ENCODE assay signal across 16 cellular contexts in genomic region chr19:38710416-38710702, GRCh38. TPM values are rescaled to one million over a fixed set of nuclear protein-coding genes. Genes with fewer than 3 reads are reported as not detected.
A peak's percentile ranks its signal among the peaks of the same experiment; 100 is the strongest.
DNase-seq lines count a peak whose midpoint lies in the region; ATAC-seq and TF ChIP-seq lines count a peak whose summit lies in the region.
"Had no signal": no experiment of that assay in that cellular context is flagged by ENCODE, and none has a peak within 500 bp of the region (broad histone marks: within the 10 kb centered on the region; RNA-seq: fewer than 3 reads in every experiment).

No MANE protein-coding gene starts in this region.

- H3K4me1 ChIP-seq in esophagus squamous epithelium (peaks cover 33 to 88% (median 64%) of the 10 kb centered on the region in 3 donors), sigmoid colon (peaks cover 0 to 100% (median 85%) of the 10 kb centered on the region in 4 donors), A673 (ENCODE audit: insufficient read depth, low read length, poor library complexity, severe bottlenecking) (no peaks in the 10 kb centered on the region), SJCRH30 (peaks cover 28% of the 10 kb centered on the region)

- no peaks in the 10 kb centered on the region for H3K9me3 Mint-ChIP-seq in Calu3 (ENCODE audit: low read depth, unreplicated experiment)
- H3K9me3 Mint-ChIP-seq: CD8-positive, alpha-beta memory T cell had no signal

- H3K9me3 ChIP-seq in T-helper 17 cell (ENCODE audit: control insufficient read depth, low read length, poor library complexity, severe bottlenecking) (no peaks in the 10 kb centered on the region), esophagus squamous epithelium (no peaks in the 10 kb centered on the region), sigmoid colon (no peaks in the 10 kb centered on the region), A673 (ENCODE audit: low read depth, low read length, poor library complexity, severe bottlenecking) (no peaks in the 10 kb centered on the region), SJCRH30 (replicated peaks) (no peaks in the 10 kb centered on the region)
- H3K9me3 ChIP-seq: neutrophil had no signal

- BruUV-seq in Calu3 (replicated peaks; lab: Mats Ljungman, UMichigan) (no TSS peak), A673 (replicated peaks; lab: Mats Ljungman, UMichigan) (no TSS peak)

- DNase-seq in Calu3 (no peak), T-helper 17 cell (no peak), esophagus squamous epithelium (lab: John Stamatoyannopoulos, UW) (no peak), sigmoid colon (no peak), A673 (ENCODE audit: low spot score) (no peak), NOMO-1 (lab: John Stamatoyannopoulos, UW; ENCODE audit: unreplicated experiment in 2 of 2) (no peak), COLO829 (ENCODE audit: low spot score) (no peak), SJCRH30 (no peak)
- DNase-seq: activated gamma-delta T cell; CD8-positive, alpha-beta memory T cell; foreskin fibroblast; left colon; NCI-H1694 had no signal

- H3K4me3 ChIP-seq in esophagus squamous epithelium (no peak overlapping the region), sigmoid colon (no peak overlapping the region), A673 (ENCODE audit: low read depth, low read length, poor library complexity, severe bottlenecking) (no peak overlapping the region), SJCRH30 (no peak overlapping the region)
- H3K4me3 ChIP-seq: K562, SK-N-MC had no signal

- H3K27ac ChIP-seq in esophagus squamous epithelium (peak overlapping the region; percentile 16 to 86 (median 81)), sigmoid colon (peak overlapping the region; percentile 78 to 97 (median 86)), A673 (ENCODE audit: low read depth, low read length, poor library complexity, severe bottlenecking) (no peak overlapping the region), SJCRH30 (no peak overlapping the region)
- H3K27ac ChIP-seq: neutrophil, SK-N-MC had no signal

- H3K27me3 Mint-ChIP-seq in Calu3 (ENCODE audit: unreplicated experiment), result no peaks in the 10 kb centered on the region
- H3K27me3 Mint-ChIP-seq in T-helper 17 cell, result no peaks in the 10 kb centered on the region

- POLR2A ChIA-PET in A673 (lab: Charles Lee; ENCODE audit: low non-redundant PET), result no interaction called here

- H3K27me3 ChIP-seq in esophagus squamous epithelium, result no peaks in the 10 kb centered on the region
- no peaks in the 10 kb centered on the region for H3K27me3 ChIP-seq in sigmoid colon
- H3K27me3 ChIP-seq in A673 (replicated peaks; ENCODE audit: insufficient read depth, low read depth, low read length, poor library complexity), result no peaks in the 10 kb centered on the region
- H3K27me3 ChIP-seq in SJCRH30, result no peaks in the 10 kb centered on the region
- H3K27me3 ChIP-seq: neutrophil had no signal

- no peak for TF ChIP-seq EP300 in sigmoid colon (IDR thresholded peaks at IDR 0.05)

- H3K27ac Mint-ChIP-seq in Calu3 (ENCODE audit: unreplicated experiment), result peak overlapping the region; percentile 43
- no peak overlapping the region for H3K27ac Mint-ChIP-seq in T-helper 17 cell

- intact Hi-C loops in Calu3 (cut with micrococcal nuclease; ENCODE audit: unreplicated experiment) (no loop called here), esophagus squamous epithelium (cut with DNase I) (no loop called here), sigmoid colon (cut with DNase I) (loop anchor here (2.0 to 5.0 kb wide), 2 partner anchors 16 to 58 kb away; no protein-coding TSS in a partner anchor), A673 (cut with micrococcal nuclease; ENCODE audit: unreplicated experiment) (no loop called here)

- CTCF ChIA-PET in Calu3 (lab: Charles Lee) (interaction anchor here (0.6 to 1.2 kb wide), 3 partner anchors 11 to 74 kb away, joined by 3 read pairs; no protein-coding TSS in a partner anchor), A673 (lab: Charles Lee) (no interaction called here)

- H3K4me3 Mint-ChIP-seq in Calu3 (ENCODE audit: low read depth, unreplicated experiment), result no peak overlapping the region
- H3K4me3 Mint-ChIP-seq in T-helper 17 cell, result peak overlapping the region; percentile 73
- H3K4me3 Mint-ChIP-seq: CD8-positive, alpha-beta memory T cell had no signal

- H3K36me3 ChIP-seq in esophagus squamous epithelium, result peaks cover 48 to 100% (median 80%) of the 10 kb centered on the region in 3 donors
- peaks cover 8 to 79% (median 57%) of the 10 kb centered on the region in 4 donors for H3K36me3 ChIP-seq in sigmoid colon
- peaks cover 79% of the 10 kb centered on the region for H3K36me3 ChIP-seq in A673 (ENCODE audit: insufficient read depth, low read length, poor library complexity, severe bottlenecking)
- H3K36me3 ChIP-seq in SJCRH30, result peaks cover 78% of the 10 kb centered on the region

- 25 to 59% methylated on average over 2 of the region's 2 CpGs for WGBS in esophagus squamous epithelium, 2 donors
- 84% methylated on average over 2 of the region's 2 CpGs for WGBS in sigmoid colon, 2 donors

- TF ChIP-seq POLR2A in esophagus squamous epithelium (IDR thresholded peaks at IDR 0.05) (no peak), sigmoid colon (IDR thresholded peaks at IDR 0.05) (no peak)

- no peak for ATAC-seq in T-helper 17 cell
- ATAC-seq: K562, left colon had no signal

- no peak for TF ChIP-seq CTCF in Calu3 (IDR thresholded peaks at IDR 0.05; ENCODE audit: unreplicated experiment)
- no peak for TF ChIP-seq CTCF in esophagus squamous epithelium (IDR thresholded peaks at IDR 0.05)
- TF ChIP-seq CTCF in sigmoid colon (IDR thresholded peaks at IDR 0.05), result no peak
- TF ChIP-seq CTCF in A673 (conservative IDR thresholded peaks at IDR 0.05; ENCODE audit: low read depth, low read length), result no peak

- H3K36me3 Mint-ChIP-seq in Calu3 (ENCODE audit: insufficient read depth, unreplicated experiment) (peaks cover 100% of the 10 kb centered on the region), T-helper 17 cell (ENCODE audit: low read depth) (peaks cover 11% of the 10 kb centered on the region)

- H3K4me1 Mint-ChIP-seq in Calu3 (ENCODE audit: low read depth, unreplicated experiment), result peaks cover 40% of the 10 kb centered on the region
- H3K4me1 Mint-ChIP-seq in T-helper 17 cell, result peaks cover 13% of the 10 kb centered on the region
- H3K4me1 Mint-ChIP-seq: CD8-positive, alpha-beta memory T cell had no signal

RNA-seq across cellular contexts. Expression of gene CAPN12, which starts 33.9 kb away (rescaled TPM):
- total RNA-seq in Calu3 (2022) (14.5 and 14.7 TPM in 2 replicates), T-helper 17 cell (1 to 10 TPM; 6.8 to 9.0 TPM), esophagus squamous epithelium (1 to 10 TPM; 1.5 to 4.2 (median 1.8) TPM), sigmoid colon (1 to 10 TPM in 1 of 4 donors, under 1 TPM in 2, not detected in 1; 0.33 to 3.0 (median 0.54) TPM), A673 (2021) (0.69 and 0.96 TPM in 2 replicates)
- 10 to 100 TPM in 1 of 3 donors, 1 to 10 TPM in 2; 5.3 to 14.3 (median 6.0) TPM for polyA plus RNA-seq in sigmoid colon
- total RNA-seq in SJCRH30 (2014; rRNA removed; shearing (Covaris generic)), result not detected in 2 replicates

Comparison
In these comparisons a context has a peak if more than half of its experiments do, and no peak if none do; other contexts are left out.
1. H3K27ac ChIP-seq: peak in esophagus squamous epithelium (4 of 4) and sigmoid colon (4 of 4); none in A673 (single experiment) and SJCRH30 (single experiment).